ENCODE assay signal across 17 cellular contexts in the genomic region with DNA sequence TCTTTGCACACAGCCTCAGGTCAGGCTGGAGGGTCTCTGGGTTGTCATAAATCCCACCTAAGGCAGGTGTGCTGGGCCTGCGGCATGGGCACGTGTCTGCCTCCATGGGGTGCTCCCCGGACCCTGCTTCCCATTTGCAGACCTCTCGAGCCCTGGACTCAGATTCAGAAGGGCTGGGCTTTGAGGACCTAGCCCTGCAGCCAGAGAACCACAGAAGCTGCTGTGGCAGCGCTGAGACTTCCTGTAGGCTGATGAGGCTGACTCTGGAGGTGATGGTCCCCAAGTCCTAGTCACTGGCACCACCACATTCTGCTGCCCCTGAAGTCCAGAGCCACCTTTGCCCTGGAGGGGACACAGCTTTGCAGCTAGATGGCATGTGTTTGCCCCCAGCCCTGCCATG.
DNase-seq lines count a peak whose midpoint lies in the region; ATAC-seq, FAIRE-seq and TF ChIP-seq lines count a peak whose summit lies in the region.
"Had no signal": no experiment of that assay in that cellular context is flagged by ENCODE, and none has a peak within 500 bp of the region (broad histone marks: within the 10 kb centered on the region; RNA-seq: fewer than 3 reads in every experiment).

No MANE protein-coding gene starts in this region.

- no peak overlapping the region for H2BK15ac ChIP-seq in neuronal stem cell (ENCODE audit: low read length)

- H3K18ac ChIP-seq in neuronal stem cell (ENCODE audit: low read length): no peak overlapping the region

- H3K4me2 ChIP-seq in HepG2 (ENCODE audit: low read depth, low read length) (peak overlapping the region; percentile 80), neuronal stem cell (ENCODE audit: insufficient read depth, low read length, poor library complexity, severe bottlenecking) (no peak overlapping the region)
- H3K4me2 ChIP-seq: PC-9 had no signal

- no peak overlapping the region for H3K14ac ChIP-seq in neuronal stem cell (ENCODE audit: low read length)

- H2BK12ac ChIP-seq in neuronal stem cell (ENCODE audit: low read length): no peak overlapping the region

- TF ChIP-seq RAD21 in HepG2 (CRISPR knock-in tag; IDR thresholded peaks at IDR 0.05): no peak

- no peak for FAIRE-seq in HepG2 (lab: Jason Lieb, UNC)
- FAIRE-seq: HTR-8/SVneo had no signal

- in situ Hi-C loops in HepG2 (cut with HindIII; ENCODE audit: extremely low pct_ligation_motif_present, low pct_unique_long_range_greater_than_20kb): loop anchor here (25.0 kb wide), 1 partner anchor 305 kb away; no protein-coding TSS in a partner anchor

- H3K4me1 ChIP-seq in HepG2 (ENCODE audit: insufficient read depth, low read length) (peaks cover 50% of the 10 kb centered on the region), right lobe of liver (peaks cover 0 to 5% (median 0%) of the 10 kb centered on the region in 4 donors), esophagus muscularis mucosa (peaks cover 18 to 26% (median 24%) of the 10 kb centered on the region in 4 donors), rectal smooth muscle tissue (ENCODE audit: control insufficient read depth, insufficient read depth, low read length) (peaks cover 15% of the 10 kb centered on the region), neuronal stem cell (ENCODE audit: control insufficient read depth in 2 of 2, insufficient read depth in 1 of 2, low read depth in 1 of 2, low read length in 2 of 2) (peaks cover 0 to 8% of the 10 kb centered on the region in 2 donors)

- CTCF ChIA-PET in HepG2 (lab: Yijun Ruan, JAX; ENCODE audit: low intra/inter-chr PET ratio, low total read pairs): no interaction called here
- CTCF ChIA-PET in GM10248 (lab: Yijun Ruan, JAX): interaction anchor here (1.0 to 2.8 kb wide), 3 partner anchors 18 to 297 kb away, joined by 3 to 16 read pairs (median 5); no protein-coding TSS in a partner anchor

- BruUV-seq in HepG2 (replicated peaks; lab: Mats Ljungman, UMichigan): no TSS peak

- POLR2A ChIA-PET in HepG2 (lab: Yijun Ruan, JAX): interaction anchor here (1.4 to 1.5 kb wide), 3 partner anchors 13 to 326 kb away, joined by 4 to 6 read pairs (median 5); partner anchors contain the start of gene LYSMD4
- POLR2A ChIA-PET in GM10248 (lab: Yijun Ruan, JAX): no interaction called here

- H2AFZ ChIP-seq in HepG2 (ENCODE audit: low read length) (no peak overlapping the region), neuronal stem cell (ENCODE audit: low read length) (no peak overlapping the region)
- H2AFZ ChIP-seq: PC-9 had no signal

- no peaks in the 10 kb centered on the region for H3K79me1 ChIP-seq in neuronal stem cell (ENCODE audit: low read depth, low read length)

- TF ChIP-seq EP300 in HepG2 (IDR thresholded peaks at IDR 0.05; ENCODE audit: low read depth in 2 of 2, low read length in 2 of 2) (no peak), HepG2 (CRISPR knock-in tag; IDR thresholded peaks at IDR 0.05; ENCODE audit: borderline replicate concordance) (no peak), esophagus muscularis mucosa (IDR thresholded peaks at IDR 0.05) (no peak)

- H3K27ac ChIP-seq in HepG2 (ENCODE audit: extremely low read length, insufficient read depth, low read length) (no peak overlapping the region), right lobe of liver (no peak overlapping the region), esophagus muscularis mucosa (replicated peaks in 1 of 4) (peak overlapping the region; percentile 6 to 71 (median 51)), rectal smooth muscle tissue (ENCODE audit: low read depth, low read length) (peak overlapping the region; percentile 58), neuronal stem cell (replicated peaks; ENCODE audit: low read length) (no peak overlapping the region)
- H3K27ac ChIP-seq: colonic mucosa, PC-9 had no signal

- DNase-seq in HepG2 (ENCODE audit: low spot score): no peak
- DNase-seq in right lobe of liver: no peak
- DNase-seq in esophagus muscularis mucosa (ENCODE audit: extremely low spot score): peak; percentile 90
- DNase-seq in GM20000 (ENCODE audit: low spot score): no peak
- no peak for DNase-seq in GM10248 (ENCODE audit: extremely low spot score)
- DNase-seq in neuronal stem cell (ENCODE audit: low spot score): no peak
- DNase-seq: activated effector memory CD4-positive, alpha-beta T cell treated with Interleukin-2 at 50 U/mL for 16 hours; CD8-positive, alpha-beta memory T cell; colonic mucosa; gastrocnemius medialis; NCI-H1417; PC-9; spleen had no signal

- TF ChIP-seq POLR2A in HepG2 (IDR thresholded peaks at IDR 0.05; ENCODE audit: insufficient read depth in 1 of 2, low read depth in 2 of 2, low read length in 2 of 2) (no peak), right lobe of liver (IDR thresholded peaks at IDR 0.05) (no peak), esophagus muscularis mucosa (IDR thresholded peaks at IDR 0.05; ENCODE audit: low read depth) (no peak)

- H3K79me2 ChIP-seq in HepG2 (ENCODE audit: insufficient read depth, low read length): no peaks in the 10 kb centered on the region

- H3K9me3 ChIP-seq in HepG2 (ENCODE audit: low read length) (no peaks in the 10 kb centered on the region), right lobe of liver (no peaks in the 10 kb centered on the region), esophagus muscularis mucosa (no peaks in the 10 kb centered on the region), neuronal stem cell (replicated peaks in 1 of 2; ENCODE audit: control insufficient read depth in 2 of 2, insufficient read depth in 1 of 2, low read depth in 1 of 2, low read length in 2 of 2) (no peaks in the 10 kb centered on the region)
- H3K9me3 ChIP-seq: colonic mucosa, gastrocnemius medialis, spleen had no signal

- no peak overlapping the region for H4K8ac ChIP-seq in neuronal stem cell (ENCODE audit: low read depth, low read length)

- H4K20me1 ChIP-seq in HepG2 (ENCODE audit: insufficient read depth, low read length): no peaks in the 10 kb centered on the region

- no peak overlapping the region for H3K4ac ChIP-seq in neuronal stem cell (ENCODE audit: low read length)

- H2BK5ac ChIP-seq in neuronal stem cell (ENCODE audit: low read length): no peak overlapping the region

- H4K91ac ChIP-seq in neuronal stem cell (ENCODE audit: low read depth, low read length, poor library complexity): no peak overlapping the region

- H2AK5ac ChIP-seq in neuronal stem cell (ENCODE audit: low read depth, low read length): no peak overlapping the region

- no peak overlapping the region for H3K4me3 ChIP-seq in HepG2 (replicated peaks in 1 of 3; ENCODE audit: insufficient read depth in 1 of 3, low read depth in 2 of 3, low read length in 3 of 3)
- no peak overlapping the region for H3K4me3 ChIP-seq in right lobe of liver
- H3K4me3 ChIP-seq in esophagus muscularis mucosa: no peak overlapping the region
- no peak overlapping the region for H3K4me3 ChIP-seq in rectal smooth muscle tissue (ENCODE audit: low read length)
- H3K4me3 ChIP-seq in neuronal stem cell (ENCODE audit: low read length in 2 of 2): no peak overlapping the region
- H3K4me3 ChIP-seq: colonic mucosa, gastrocnemius medialis, PC-9, spleen had no signal

- no peaks in the 10 kb centered on the region; a peak in 1 of 5 replicates for H3K27me3 ChIP-seq in HepG2 (ENCODE audit: control insufficient read depth in 1 of 2, insufficient read depth in 2 of 2, low read length in 2 of 2)
- H3K27me3 ChIP-seq in right lobe of liver: no peaks in the 10 kb centered on the region
- no peaks in the 10 kb centered on the region for H3K27me3 ChIP-seq in esophagus muscularis mucosa
- no peaks in the 10 kb centered on the region for H3K27me3 ChIP-seq in rectal smooth muscle tissue (ENCODE audit: control insufficient read depth, insufficient read depth, low read length)
- no peaks in the 10 kb centered on the region for H3K27me3 ChIP-seq in neuronal stem cell (ENCODE audit: control insufficient read depth in 3 of 3, insufficient read depth in 3 of 3, low read depth in 1 of 3, low read length in 3 of 3)
- H3K27me3 ChIP-seq: colonic mucosa, gastrocnemius medialis, spleen had no signal

- H3K36me3 ChIP-seq in HepG2 (replicated peaks in 1 of 2; ENCODE audit: control insufficient read depth in 1 of 2, insufficient read depth in 2 of 2, low read length in 2 of 2) (no peaks in the 10 kb centered on the region), right lobe of liver (no peaks in the 10 kb centered on the region), esophagus muscularis mucosa (no peaks in the 10 kb centered on the region), rectal smooth muscle tissue (ENCODE audit: control insufficient read depth, insufficient read depth, low read length) (no peaks in the 10 kb centered on the region), neuronal stem cell (replicated peaks in 1 of 2; ENCODE audit: control insufficient read depth in 2 of 2, insufficient read depth in 2 of 2, low read length in 2 of 2) (no peaks in the 10 kb centered on the region)
- H3K36me3 ChIP-seq: colonic mucosa, gastrocnemius medialis, spleen had no signal

- ATAC-seq in HepG2 (no peak), right lobe of liver (no peak), GM21381 (IDR thresholded peaks at IDR 0.05; ENCODE audit: unreplicated experiment) (no peak)
- ATAC-seq: activated CD4-positive, CD25-positive, alpha-beta regulatory T cell treated with anti-CD3 and anti-CD28 coated beads, Interleukin-2, amount 50 U/mL, for 24 hours; gastrocnemius medialis had no signal

- H3K9ac ChIP-seq in HepG2 (ENCODE audit: insufficient read depth, low read depth, low read length): peak overlapping the region; percentile 8; the same call in 1 of the 2 replicates
- H3K9ac ChIP-seq in rectal smooth muscle tissue (ENCODE audit: low read length): no peak overlapping the region
- no peak overlapping the region for H3K9ac ChIP-seq in neuronal stem cell (ENCODE audit: low read depth, low read length, poor library complexity)

- WGBS in HepG2 (ENCODE audit: low lambda C conversion rate): 32% methylated on average over 3 of the region's 5 CpGs
- no CpG with 5 or more reads among the region's 5 CpGs for WGBS in right lobe of liver (ENCODE audit: insufficient coverage, low coverage, low lambda C conversion rate, missing lambda C conversion rate)
- no CpG with 5 or more reads among the region's 5 CpGs for WGBS in esophagus muscularis mucosa
- no CpG with 5 or more reads among the region's 5 CpGs for WGBS in neuronal stem cell (ENCODE audit: extremely low coverage in 2 of 2, insufficient read length in 2 of 2, insufficient replicate concordance in 1 of 2), 2 donors

- intact Hi-C loops in HepG2 (cut with micrococcal nuclease; ENCODE audit: unreplicated experiment): loop anchor here (5.0 to 10.0 kb wide), 2 partner anchors 97 to 120 kb away; no protein-coding TSS in a partner anchor
- intact Hi-C loops in right lobe of liver (cut with DNase I): loop anchor here in 1 of 2 donors (10.0 kb wide), 1 partner anchor 297 kb away; no protein-coding TSS in a partner anchor
- intact Hi-C loops in esophagus muscularis mucosa (cut with DNase I): loop anchor here (5.0 to 10.0 kb wide), 2 partner anchors 157 to 295 kb away; partner anchors contain the start of gene MEF2A

- H3K23ac ChIP-seq in neuronal stem cell (ENCODE audit: low read depth, low read length, poor library complexity): no peak overlapping the region

- no peak for TF ChIP-seq CTCF in HepG2 (CRISPR knock-in tag; IDR thresholded peaks at IDR 0.05)
- TF ChIP-seq CTCF in right lobe of liver (IDR thresholded peaks at IDR 0.05): no peak
- no peak for TF ChIP-seq CTCF in esophagus muscularis mucosa (IDR thresholded peaks at IDR 0.05)
- no peak for TF ChIP-seq CTCF in GM20000 (IDR thresholded peaks at IDR 0.05; ENCODE audit: extremely low read depth, missing control alignments)
- TF ChIP-seq CTCF in GM10248 (IDR thresholded peaks at IDR 0.05; ENCODE audit: control extremely low read depth, extremely low read depth, low read depth, missing control alignments): no peak

- no peak overlapping the region for H2BK120ac ChIP-seq in neuronal stem cell (ENCODE audit: low read depth, low read length)

Comparison
In these comparisons a context has a peak if more than half of its experiments do, and no peak if none do; other contexts are left out.
1. H3K27ac ChIP-seq: peak in esophagus muscularis mucosa (4 of 4) and rectal smooth muscle tissue (single experiment); none in HepG2 (single experiment), right lobe of liver (0 of 3) and neuronal stem cell (single experiment).